In the genomic region with DNA sequence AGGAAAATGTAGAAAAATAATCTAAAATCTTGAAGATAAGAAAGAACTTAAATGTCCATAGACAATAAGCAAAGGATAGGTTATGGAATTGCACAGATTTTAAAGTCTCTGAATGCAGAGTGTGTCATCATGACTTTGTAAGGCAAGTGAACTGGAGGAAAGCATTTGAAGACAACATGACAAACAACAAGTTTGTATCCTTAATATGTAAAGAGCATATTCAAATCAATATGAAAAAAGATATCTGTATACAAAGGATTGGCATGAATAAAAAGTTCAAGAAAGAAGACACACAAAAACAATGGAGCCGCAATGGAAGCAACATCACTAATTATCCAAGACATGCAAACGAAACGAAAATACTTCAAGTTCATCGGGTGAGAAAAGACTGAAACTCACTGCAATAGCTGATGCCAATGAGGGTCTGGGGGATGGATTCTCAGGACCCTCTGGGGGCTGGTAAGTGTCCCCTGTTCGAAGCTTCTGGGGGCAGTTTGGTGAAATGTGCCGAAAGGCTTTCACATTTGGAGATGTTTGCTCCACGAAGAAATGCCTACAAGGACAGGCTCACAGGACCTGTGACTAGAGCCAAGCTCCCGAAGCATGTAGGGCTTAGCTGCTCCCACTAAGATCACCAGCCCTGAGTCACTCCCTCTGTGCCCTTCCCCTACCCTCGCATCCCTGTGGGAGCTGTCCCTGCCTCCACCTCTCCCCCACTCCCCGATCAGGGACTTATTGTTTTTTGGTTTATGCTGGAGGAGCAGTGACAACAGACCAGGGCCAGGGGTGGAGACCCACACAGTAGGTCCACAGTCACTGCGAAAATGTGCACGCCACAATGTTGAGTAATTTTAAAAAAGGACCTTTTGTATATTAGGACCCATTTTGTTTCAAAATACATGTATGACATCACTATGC, we compare ENCODE assay signal across 24 cellular contexts.
DNase-seq lines count a peak whose midpoint lies in the region; ATAC-seq and TF ChIP-seq lines count a peak whose summit lies in the region.
"Had no signal": no experiment of that assay in that cellular context is flagged by ENCODE, and none has a peak within 500 bp of the region (broad histone marks: within the 10 kb centered on the region; RNA-seq: fewer than 3 reads in every experiment).

No MANE protein-coding gene starts in this region.

- no peak overlapping the region for H3K4me3 Mint-ChIP-seq in activated T-cell treated with anti-CD3 and anti-CD28 coated beads, Interleukin-2, amount 50 U/mL, for 24 hours
- no peak overlapping the region for H3K4me3 Mint-ChIP-seq in activated T-cell treated with anti-CD3 and anti-CD28 coated beads, Interleukin-2, amount 50 U/mL, for 4 hours
- H3K4me3 Mint-ChIP-seq in endodermal cell, result no peak overlapping the region
- H3K4me3 Mint-ChIP-seq in naive thymus-derived CD4-positive, alpha-beta T cell, result no peak overlapping the region

- no peaks in the 10 kb centered on the region for H3K27me3 Mint-ChIP-seq in activated T-cell treated with anti-CD3 and anti-CD28 coated beads, Interleukin-2, amount 50 U/mL, for 24 hours
- peaks cover 3% of the 10 kb centered on the region for H3K27me3 Mint-ChIP-seq in activated T-cell treated with anti-CD3 and anti-CD28 coated beads, Interleukin-2, amount 50 U/mL, for 4 hours (ENCODE audit: low read depth)
- peaks cover 31% of the 10 kb centered on the region for H3K27me3 Mint-ChIP-seq in endodermal cell (ENCODE audit: insufficient read depth)
- peaks cover 0 to 6% (median 0%) of the 10 kb centered on the region in 5 donors for H3K27me3 Mint-ChIP-seq in naive thymus-derived CD4-positive, alpha-beta T cell
- H3K27me3 Mint-ChIP-seq: CD4-positive, CD25-positive, alpha-beta regulatory T cell had no signal

- H3K4me3 ChIP-seq in endodermal cell (ENCODE audit: low read length) (no peak overlapping the region), uterus (no peak overlapping the region)
- H3K4me3 ChIP-seq in naive thymus-derived CD4-positive, alpha-beta T cell (ENCODE audit: low read length), result no peak overlapping the region
- H3K4me3 ChIP-seq: SJSA1 had no signal

- CTCF ChIA-PET in naive thymus-derived CD4-positive, alpha-beta T cell (lab: Charles Lee), result no interaction called here

- H3K27ac ChIP-seq in endodermal cell (ENCODE audit: low read depth, low read length) (no peak overlapping the region), uterus (peak overlapping the region; percentile 65 to 83)
- no peak overlapping the region for H3K27ac ChIP-seq in naive thymus-derived CD4-positive, alpha-beta T cell (ENCODE audit: low read depth, low read length)
- H3K27ac ChIP-seq: 22Rv1, SJSA1 had no signal

- H3K27ac Mint-ChIP-seq in activated T-cell treated with anti-CD3 and anti-CD28 coated beads, Interleukin-2, amount 50 U/mL, for 24 hours, result no peak overlapping the region
- no peak overlapping the region for H3K27ac Mint-ChIP-seq in endodermal cell
- no peak overlapping the region for H3K27ac Mint-ChIP-seq in naive thymus-derived CD4-positive, alpha-beta T cell
- H3K27ac Mint-ChIP-seq: CD4-positive, CD25-positive, alpha-beta regulatory T cell had no signal

- 94 to 95% methylated on average over 7 to 12 of the region's 12 CpGs for WGBS in endodermal cell (ENCODE audit: insufficient coverage in 1 of 2, insufficient read length in 1 of 2), 2 experiments

- peak; percentile 17 for DNase-seq in activated T-cell treated with anti-CD3 and anti-CD28 coated beads, Interleukin-2, amount 50 U/mL, for 24 hours
- no peak for DNase-seq in activated T-cell treated with anti-CD3 and anti-CD28 coated beads, Interleukin-2, amount 50 U/mL, for 4 hours
- peak; percentile 28 for DNase-seq in endodermal cell
- peak; percentile 45 for DNase-seq in posterior vena cava (ENCODE audit: low spot score)
- peak in 1 of 2 donors; percentile 63 for DNase-seq in uterus
- no peak for DNase-seq in KG1 (lab: John Stamatoyannopoulos, UW)
- DNase-seq in cerebellar cortex (ENCODE audit: low spot score), result no peak
- no peak for DNase-seq in naive thymus-derived CD4-positive, alpha-beta T cell
- DNase-seq: ACHN; BE2C; CD4-positive, CD25-positive, alpha-beta regulatory T cell; DMS153; DND-41; IMR-90; NCI-H1092; NCI-H1417 treated with DMSO at 0.1 percent for 48 hours; NCI-H1694 treated with DMSO at 0.1 percent for 48 hours; NCI-H2081; NCI-H226; NCI-H510A; NCI-H69; RPMI8226 had no signal

- H3K27me3 ChIP-seq in endodermal cell (ENCODE audit: control insufficient read depth, insufficient read depth, low read length, poor library complexity, severe bottlenecking) (peaks cover 15% of the 10 kb centered on the region), uterus (no peaks in the 10 kb centered on the region)
- no peaks in the 10 kb centered on the region for H3K27me3 ChIP-seq in naive thymus-derived CD4-positive, alpha-beta T cell (ENCODE audit: control insufficient read depth in 2 of 2, insufficient read depth in 2 of 2, low read length in 2 of 2)
- H3K27me3 ChIP-seq: BE2C, SJSA1 had no signal

- POLR2A ChIA-PET in naive thymus-derived CD4-positive, alpha-beta T cell (lab: Charles Lee), result no interaction called here

- intact Hi-C loops in posterior vena cava (cut with DNase I), result no loop called here
- intact Hi-C loops in uterus (cut with DNase I; ENCODE audit: low total_unique reads), result no loop called here
- intact Hi-C loops in naive thymus-derived CD4-positive, alpha-beta T cell (cut with micrococcal nuclease), result no loop called here

- TF ChIP-seq POLR2A in uterus (IDR thresholded peaks at IDR 0.05), result no peak

- H3K9me3 Mint-ChIP-seq in activated T-cell treated with anti-CD3 and anti-CD28 coated beads, Interleukin-2, amount 50 U/mL, for 24 hours, result no peaks in the 10 kb centered on the region
- H3K9me3 Mint-ChIP-seq in activated T-cell treated with anti-CD3 and anti-CD28 coated beads, Interleukin-2, amount 50 U/mL, for 4 hours, result no peaks in the 10 kb centered on the region
- peaks cover 2% of the 10 kb centered on the region for H3K9me3 Mint-ChIP-seq in endodermal cell
- no peaks in the 10 kb centered on the region for H3K9me3 Mint-ChIP-seq in naive thymus-derived CD4-positive, alpha-beta T cell

- H3K36me3 ChIP-seq in endodermal cell (ENCODE audit: control insufficient read depth, insufficient read depth, low read length) (no peaks in the 10 kb centered on the region), uterus (no peaks in the 10 kb centered on the region)
- H3K36me3 ChIP-seq in naive thymus-derived CD4-positive, alpha-beta T cell (ENCODE audit: control insufficient read depth in 2 of 3, insufficient read depth in 3 of 3, low read length in 3 of 3), result no peaks in the 10 kb centered on the region
- H3K36me3 ChIP-seq: BE2C, SJSA1 had no signal

- no peaks in the 10 kb centered on the region for H3K4me1 Mint-ChIP-seq in activated T-cell treated with anti-CD3 and anti-CD28 coated beads, Interleukin-2, amount 50 U/mL, for 24 hours (ENCODE audit: low read depth)
- no peaks in the 10 kb centered on the region for H3K4me1 Mint-ChIP-seq in activated T-cell treated with anti-CD3 and anti-CD28 coated beads, Interleukin-2, amount 50 U/mL, for 4 hours (ENCODE audit: low read depth)
- H3K4me1 Mint-ChIP-seq in endodermal cell, result no peaks in the 10 kb centered on the region
- H3K4me1 Mint-ChIP-seq in naive thymus-derived CD4-positive, alpha-beta T cell, result peaks cover 0 to 2% (median 0%) of the 10 kb centered on the region in 7 donors
- H3K4me1 Mint-ChIP-seq: CD4-positive, CD25-positive, alpha-beta regulatory T cell had no signal

- H3K36me3 Mint-ChIP-seq in activated T-cell treated with anti-CD3 and anti-CD28 coated beads, Interleukin-2, amount 50 U/mL, for 24 hours (ENCODE audit: low read depth), result no peaks in the 10 kb centered on the region
- H3K36me3 Mint-ChIP-seq in activated T-cell treated with anti-CD3 and anti-CD28 coated beads, Interleukin-2, amount 50 U/mL, for 4 hours (ENCODE audit: insufficient read depth), result no peaks in the 10 kb centered on the region
- H3K36me3 Mint-ChIP-seq in endodermal cell (ENCODE audit: low read depth), result no peaks in the 10 kb centered on the region
- no peaks in the 10 kb centered on the region for H3K36me3 Mint-ChIP-seq in naive thymus-derived CD4-positive, alpha-beta T cell
- H3K36me3 Mint-ChIP-seq: CD4-positive, CD25-positive, alpha-beta regulatory T cell had no signal

- ATAC-seq in activated T-cell treated with anti-CD3 and anti-CD28 coated beads, Interleukin-2, amount 50 U/mL, for 4 hours, result no peak
- ATAC-seq in naive thymus-derived CD4-positive, alpha-beta T cell, result no peak

- H3K4me1 ChIP-seq in endodermal cell (ENCODE audit: control insufficient read depth, insufficient read depth, low read length) (no peaks in the 10 kb centered on the region), uterus (no peaks in the 10 kb centered on the region)
- H3K4me1 ChIP-seq in naive thymus-derived CD4-positive, alpha-beta T cell (ENCODE audit: control insufficient read depth in 2 of 2, insufficient read depth in 2 of 2, low read length in 2 of 2), result no peaks in the 10 kb centered on the region
- H3K4me1 ChIP-seq: SJSA1 had no signal

- H3K9ac ChIP-seq in endodermal cell (ENCODE audit: extremely low read depth, low read length, poor library complexity, severe bottlenecking), result no peak overlapping the region

- TF ChIP-seq CTCF in endodermal cell (conservative IDR thresholded peaks at IDR 0.05), result no peak
- TF ChIP-seq CTCF in uterus (IDR thresholded peaks at IDR 0.05), result no peak

- no peaks in the 10 kb centered on the region for H3K9me3 ChIP-seq in endodermal cell (ENCODE audit: control insufficient read depth, low read length)
- no peaks in the 10 kb centered on the region for H3K9me3 ChIP-seq in uterus
- H3K9me3 ChIP-seq in naive thymus-derived CD4-positive, alpha-beta T cell (ENCODE audit: control insufficient read depth in 2 of 3, low read length in 3 of 3), result no peaks in the 10 kb centered on the region
- H3K9me3 ChIP-seq: BE2C, SJSA1 had no signal

Comparison
In these comparisons a context has a peak if more than half of its experiments do, and no peak if none do; other contexts are left out.
1. DNase-seq: peak in activated T-cell treated with anti-CD3 and anti-CD28 coated beads, Interleukin-2, amount 50 U/mL, for 24 hours (single experiment), endodermal cell (single experiment) and posterior vena cava (single experiment); none in activated T-cell treated with anti-CD3 and anti-CD28 coated beads, Interleukin-2, amount 50 U/mL, for 4 hours (single experiment), KG1 (single experiment), cerebellar cortex (single experiment) and naive thymus-derived CD4-positive, alpha-beta T cell (0 of 9).
2. H3K27ac ChIP-seq: peak in uterus (2 of 2); none in endodermal cell (single experiment) and naive thymus-derived CD4-positive, alpha-beta T cell (single experiment).